ENCODE assay signal across 2 cellular contexts in the genomic region with DNA sequence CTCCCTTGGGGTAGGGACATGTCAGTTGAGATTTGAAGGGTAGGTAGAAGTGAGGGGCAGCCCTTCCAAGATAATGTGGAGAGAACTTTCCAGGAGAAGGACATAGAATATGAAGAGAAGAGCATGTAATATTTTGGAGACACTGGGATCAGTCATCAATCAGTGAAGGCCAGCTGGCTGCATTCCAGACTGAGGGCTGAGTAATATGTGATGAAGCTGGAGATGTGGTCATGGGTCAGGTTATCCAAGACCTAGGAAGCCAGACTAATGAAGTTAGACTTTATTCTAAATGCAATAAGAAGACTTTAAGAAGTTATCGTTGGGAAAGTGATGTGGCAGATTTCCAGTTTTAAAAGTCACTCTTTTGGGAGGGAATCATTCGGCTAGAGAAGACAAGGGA.
TF ChIP-seq lines count a peak whose summit lies in the region.

No MANE protein-coding gene starts in this region.

TF ChIP-seq in endothelial cell of umbilical vein, 7 proteins besides CTCF, POLR2A, EP300 and RAD21 (continued from another document):
- TF ChIP-seq EZH2 (IDR thresholded peaks at IDR 0.05; ENCODE audit: borderline replicate concordance, low read depth, low read length, severe bottlenecking): no peak

TF ChIP-seq in HepG2, 621 proteins besides CTCF, POLR2A, EP300 and RAD21 (continued from another document):
- TF ChIP-seq, protein P1, sequence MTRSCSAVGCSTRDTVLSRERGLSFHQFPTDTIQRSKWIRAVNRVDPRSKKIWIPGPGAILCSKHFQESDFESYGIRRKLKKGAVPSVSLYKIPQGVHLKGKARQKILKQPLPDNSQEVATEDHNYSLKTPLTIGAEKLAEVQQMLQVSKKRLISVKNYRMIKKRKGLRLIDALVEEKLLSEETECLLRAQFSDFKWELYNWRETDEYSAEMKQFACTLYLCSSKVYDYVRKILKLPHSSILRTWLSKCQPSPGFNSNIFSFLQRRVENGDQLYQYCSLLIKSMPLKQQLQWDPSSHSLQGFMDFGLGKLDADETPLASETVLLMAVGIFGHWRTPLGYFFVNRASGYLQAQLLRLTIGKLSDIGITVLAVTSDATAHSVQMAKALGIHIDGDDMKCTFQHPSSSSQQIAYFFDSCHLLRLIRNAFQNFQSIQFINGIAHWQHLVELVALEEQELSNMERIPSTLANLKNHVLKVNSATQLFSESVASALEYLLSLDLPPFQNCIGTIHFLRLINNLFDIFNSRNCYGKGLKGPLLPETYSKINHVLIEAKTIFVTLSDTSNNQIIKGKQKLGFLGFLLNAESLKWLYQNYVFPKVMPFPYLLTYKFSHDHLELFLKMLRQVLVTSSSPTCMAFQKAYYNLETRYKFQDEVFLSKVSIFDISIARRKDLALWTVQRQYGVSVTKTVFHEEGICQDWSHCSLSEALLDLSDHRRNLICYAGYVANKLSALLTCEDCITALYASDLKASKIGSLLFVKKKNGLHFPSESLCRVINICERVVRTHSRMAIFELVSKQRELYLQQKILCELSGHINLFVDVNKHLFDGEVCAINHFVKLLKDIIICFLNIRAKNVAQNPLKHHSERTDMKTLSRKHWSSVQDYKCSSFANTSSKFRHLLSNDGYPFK (CRISPR knock-in tag; IDR thresholded peaks at IDR 0.05; ENCODE audit: borderline replicate concordance): no peak
- TF ChIP-seq, protein P2, sequence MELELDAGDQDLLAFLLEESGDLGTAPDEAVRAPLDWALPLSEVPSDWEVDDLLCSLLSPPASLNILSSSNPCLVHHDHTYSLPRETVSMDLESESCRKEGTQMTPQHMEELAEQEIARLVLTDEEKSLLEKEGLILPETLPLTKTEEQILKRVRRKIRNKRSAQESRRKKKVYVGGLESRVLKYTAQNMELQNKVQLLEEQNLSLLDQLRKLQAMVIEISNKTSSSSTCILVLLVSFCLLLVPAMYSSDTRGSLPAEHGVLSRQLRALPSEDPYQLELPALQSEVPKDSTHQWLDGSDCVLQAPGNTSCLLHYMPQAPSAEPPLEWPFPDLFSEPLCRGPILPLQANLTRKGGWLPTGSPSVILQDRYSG (CRISPR knock-in tag; IDR thresholded peaks at IDR 0.05): no peak
- TF ChIP-seq SOX13 (IDR thresholded peaks at IDR 0.05) (no peak), SOX13 (CRISPR knock-in tag; conservative IDR thresholded peaks at IDR 0.05 in 1 of 2, IDR thresholded peaks at IDR 0.05 in 1 of 2) (no peak), ZNF883 (CRISPR knock-in tag; IDR thresholded peaks at IDR 0.05; ENCODE audit: not compliant biosample characterization) (no peak), NFIB (CRISPR knock-in tag; IDR thresholded peaks at IDR 0.05; ENCODE audit: borderline replicate concordance) (no peak), ZNF670 (CRISPR knock-in tag; IDR thresholded peaks at IDR 0.05; ENCODE audit: borderline replicate concordance) (no peak), ZNF207 (IDR thresholded peaks at IDR 0.05; ENCODE audit: borderline replicate concordance) (no peak), ZNF782 (CRISPR knock-in tag; IDR thresholded peaks at IDR 0.05; ENCODE audit: borderline replicate concordance) (no peak), ZNF382 (CRISPR knock-in tag; IDR thresholded peaks at IDR 0.05; ENCODE audit: borderline replicate concordance) (no peak), ZSCAN22 (CRISPR knock-in tag; IDR thresholded peaks at IDR 0.05) (no peak), ZNF567 (CRISPR knock-in tag; IDR thresholded peaks at IDR 0.05; ENCODE audit: borderline replicate concordance) (no peak), ZIK1 (CRISPR knock-in tag; IDR thresholded peaks at IDR 0.05; ENCODE audit: borderline replicate concordance, low read depth) (no peak), HNRNPLL (IDR thresholded peaks at IDR 0.05; ENCODE audit: low read depth, low read length, poor library complexity, severe bottlenecking) (no peak), KAT7 (CRISPR knock-in tag; IDR thresholded peaks at IDR 0.05; ENCODE audit: borderline replicate concordance) (no peak)
- TF ChIP-seq, protein P3, sequence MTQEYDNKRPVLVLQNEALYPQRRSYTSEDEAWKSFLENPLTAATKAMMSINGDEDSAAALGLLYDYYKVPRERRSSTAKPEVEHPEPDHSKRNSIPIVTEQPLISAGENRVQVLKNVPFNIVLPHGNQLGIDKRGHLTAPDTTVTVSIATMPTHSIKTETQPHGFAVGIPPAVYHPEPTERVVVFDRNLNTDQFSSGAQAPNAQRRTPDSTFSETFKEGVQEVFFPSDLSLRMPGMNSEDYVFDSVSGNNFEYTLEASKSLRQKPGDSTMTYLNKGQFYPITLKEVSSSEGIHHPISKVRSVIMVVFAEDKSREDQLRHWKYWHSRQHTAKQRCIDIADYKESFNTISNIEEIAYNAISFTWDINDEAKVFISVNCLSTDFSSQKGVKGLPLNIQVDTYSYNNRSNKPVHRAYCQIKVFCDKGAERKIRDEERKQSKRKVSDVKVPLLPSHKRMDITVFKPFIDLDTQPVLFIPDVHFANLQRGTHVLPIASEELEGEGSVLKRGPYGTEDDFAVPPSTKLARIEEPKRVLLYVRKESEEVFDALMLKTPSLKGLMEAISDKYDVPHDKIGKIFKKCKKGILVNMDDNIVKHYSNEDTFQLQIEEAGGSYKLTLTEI (CRISPR knock-in tag; conservative IDR thresholded peaks at IDR 0.05): no peak
- TF ChIP-seq, protein P4, sequence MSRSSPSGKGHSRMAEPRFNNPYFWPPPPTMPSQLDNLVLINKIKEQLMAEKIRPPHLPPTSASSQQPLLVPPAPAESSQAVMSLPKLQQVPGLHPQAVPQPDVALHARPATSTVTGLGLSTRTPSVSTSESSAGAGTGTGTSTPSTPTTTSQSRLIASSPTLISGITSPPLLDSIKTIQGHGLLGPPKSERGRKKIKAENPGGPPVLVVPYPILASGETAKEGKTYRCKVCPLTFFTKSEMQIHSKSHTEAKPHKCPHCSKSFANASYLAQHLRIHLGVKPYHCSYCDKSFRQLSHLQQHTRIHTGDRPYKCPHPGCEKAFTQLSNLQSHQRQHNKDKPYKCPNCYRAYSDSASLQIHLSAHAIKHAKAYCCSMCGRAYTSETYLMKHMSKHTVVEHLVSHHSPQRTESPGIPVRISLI (CRISPR knock-in tag; IDR thresholded peaks at IDR 0.05; ENCODE audit: borderline replicate concordance): no peak
